In genomic region chr21:40291560-40291959, GRCh38 we compare ENCODE assay signal across 37 cellular contexts.
"Had no signal": no experiment of that assay in that cellular context is flagged by ENCODE, and none has a peak within 500 bp of the region (broad histone marks: within the 10 kb centered on the region; RNA-seq: fewer than 3 reads in every experiment).

No MANE protein-coding gene starts in this region.

- H3K4me2 ChIP-seq: PC-9 had no signal

- H2AFZ ChIP-seq: PC-9 had no signal

- ATAC-seq: activated CD8-positive, alpha-beta memory T cell treated with anti-CD3 and anti-CD28 coated beads, Interleukin-2, amount 10 ng/mL, durations not matched to agents 7 days and 5 days; Right ventricle myocardium inferior; SK-N-SH treated with all-trans-retinoic acid at 6 μM for 48 hours had no signal

- H3K9me3 Mint-ChIP-seq: activated naive CD8-positive, alpha-beta T cell treated with anti-CD3 and anti-CD28 coated beads for 36 hours had no signal

- H3K4me1 Mint-ChIP-seq: activated CD4-positive, alpha-beta memory T cell treated with anti-CD3 and anti-CD28 coated beads, Interleukin-2, amount 10 ng/mL, durations not matched to agents 7 days and 5 days; activated CD8-positive, alpha-beta memory T cell treated with anti-CD3 and anti-CD28 coated beads, Interleukin-2, amount 10 ng/mL, durations not matched to agents 7 days and 5 days; activated naive CD8-positive, alpha-beta T cell treated with anti-CD3 and anti-CD28 coated beads for 36 hours had no signal

- H3K36me3 Mint-ChIP-seq: activated CD8-positive, alpha-beta memory T cell treated with anti-CD3 and anti-CD28 coated beads, Interleukin-2, amount 10 ng/mL, durations not matched to agents 7 days and 5 days; activated naive CD8-positive, alpha-beta T cell treated with anti-CD3 and anti-CD28 coated beads for 36 hours had no signal

- H3K27me3 Mint-ChIP-seq: activated CD4-positive, alpha-beta memory T cell treated with anti-CD3 and anti-CD28 coated beads, Interleukin-2, amount 10 ng/mL, durations not matched to agents 7 days and 5 days; activated CD8-positive, alpha-beta memory T cell treated with anti-CD3 and anti-CD28 coated beads, Interleukin-2, amount 10 ng/mL, durations not matched to agents 7 days and 5 days; activated naive CD8-positive, alpha-beta T cell treated with anti-CD3 and anti-CD28 coated beads for 36 hours had no signal

- H3K4me3 Mint-ChIP-seq: activated CD4-positive, alpha-beta memory T cell treated with anti-CD3 and anti-CD28 coated beads, Interleukin-2, amount 10 ng/mL, durations not matched to agents 7 days and 5 days; activated CD8-positive, alpha-beta memory T cell treated with anti-CD3 and anti-CD28 coated beads, Interleukin-2, amount 10 ng/mL, durations not matched to agents 7 days and 5 days; activated naive CD8-positive, alpha-beta T cell treated with anti-CD3 and anti-CD28 coated beads for 36 hours had no signal

- H3K27ac ChIP-seq: ascending aorta, breast epithelium, PC-9, RWPE1, VCaP had no signal

- H3K4me1 ChIP-seq: ascending aorta, breast epithelium had no signal

- H3K36me3 ChIP-seq: ascending aorta, breast epithelium had no signal

- H3K9me3 ChIP-seq: ascending aorta, breast epithelium had no signal

- DNase-seq: activated CD4-positive, alpha-beta memory T cell treated with anti-CD3 and anti-CD28 coated beads, Interleukin-2, amount 10 ng/mL, durations not matched to agents 7 days and 5 days; activated CD4-positive, alpha-beta T cell treated with anti-CD3 and anti-CD28 coated beads for 1 hour; activated CD4-positive, alpha-beta T cell treated with anti-CD3 and anti-CD28 coated beads for 48 hours; activated CD4-positive, CD25-positive, alpha-beta regulatory T cell; activated CD8-positive, alpha-beta memory T cell treated with anti-CD3 and anti-CD28 coated beads for 24 hours; activated CD8-positive, alpha-beta memory T cell treated with anti-CD3 and anti-CD28 coated beads, Interleukin-2, amount 10 ng/mL, durations not matched to agents 7 days and 5 days; activated CD8-positive, alpha-beta memory T cell treated with anti-CD3 and anti-CD28 coated beads, Interleukin-2, amount 50 U/mL, for 48 hours; activated effector memory CD4-positive, alpha-beta T cell treated with anti-CD3 and anti-CD28 coated beads, Interleukin-2, amount 50 U/mL, for 16 hours; activated naive CD4-positive, alpha-beta T cell; activated naive CD4-positive, alpha-beta T cell treated with anti-CD3 and anti-CD28 coated beads, Interleukin-2, amount 50 U/mL, for 16 hours; activated naive CD8-positive, alpha-beta T cell treated with anti-CD3 and anti-CD28 coated beads for 36 hours; activated T-cell treated with anti-CD3 and anti-CD28 coated beads, Interleukin-2, amount 50 U/mL, for 48 hours; amniotic stem cell; NCI-H1092 treated with DMSO at 0.1 percent for 48 hours; NCI-H1417; NCI-H146; NCI-H187; NCI-H2029 treated with DMSO at 0.1 percent for 48 hours; NCI-H2107; NCI-H2171; NCI-H510A; NCI-H526; NCI-H748 treated with DMSO at 0.1 percent for 48 hours; NK-92 treated with Interleukin-12 subunit alpha and Interleukin-12 subunit beta, amount 100 ng/mL, for 24 hours; PC-9; SIG-M5; SW 1271; T-helper 1 cell; T-helper 2 cell; T-helper 9 cell had no signal

- H3K4me3 ChIP-seq: ascending aorta, breast epithelium, PC-9 had no signal

- H3K27ac Mint-ChIP-seq: activated CD4-positive, alpha-beta memory T cell treated with anti-CD3 and anti-CD28 coated beads, Interleukin-2, amount 10 ng/mL, durations not matched to agents 7 days and 5 days; activated CD8-positive, alpha-beta memory T cell treated with anti-CD3 and anti-CD28 coated beads, Interleukin-2, amount 10 ng/mL, durations not matched to agents 7 days and 5 days; activated naive CD8-positive, alpha-beta T cell treated with anti-CD3 and anti-CD28 coated beads for 36 hours had no signal

- FAIRE-seq: RCC 7860 had no signal

- H3K27me3 ChIP-seq: ascending aorta, breast epithelium had no signal
